In genomic region chr3:143786229-143787199, GRCh38 we compare ENCODE assay signal across 14 cellular contexts.
A peak's percentile ranks its signal among the peaks of the same experiment; 100 is the strongest.
DNase-seq lines count a peak whose midpoint lies in the region; ATAC-seq, FAIRE-seq and TF ChIP-seq lines count a peak whose summit lies in the region.
"Had no signal": no experiment of that assay in that cellular context is flagged by ENCODE, and none has a peak within 500 bp of the region (broad histone marks: within the 10 kb centered on the region; RNA-seq: fewer than 3 reads in every experiment).

No MANE protein-coding gene starts in this region.

- H3K27ac Mint-ChIP-seq in stimulated activated memory B cell treated with anti-CD40 and anti-IgM and Interleukin-4, amounts not matched to agents 10 μg/mL and 1 μg/mL and 100 μg/mL, for 72 hours: no peak overlapping the region
- H3K27ac Mint-ChIP-seq: activated naive CD8-positive, alpha-beta T cell treated with anti-CD3 and anti-CD28 coated beads for 36 hours had no signal

- H3K9me2 ChIP-seq in hepatocyte (replicated peaks; ENCODE audit: insufficient read depth): no peaks in the 10 kb centered on the region

- peak; percentile 41 for FAIRE-seq in H54 (lab: Jason Lieb, UNC)
- FAIRE-seq: K562 had no signal

- in situ Hi-C loops in astrocyte of the spinal cord (cut with HindIII; ENCODE audit: low sequenced_read_pairs): no loop called here

- no peak overlapping the region for H3K4me3 ChIP-seq in astrocyte of the spinal cord (ENCODE audit: low read depth, low read length)
- H3K4me3 ChIP-seq in hepatocyte: no peak overlapping the region
- H3K4me3 ChIP-seq: K562, pancreas had no signal

- H3K27ac ChIP-seq in hepatocyte: no peak overlapping the region
- H3K27ac ChIP-seq: pancreas had no signal

- no peaks in the 10 kb centered on the region for H3K27me3 Mint-ChIP-seq in stimulated activated memory B cell treated with anti-CD40 and anti-IgM and Interleukin-4, amounts not matched to agents 10 μg/mL and 1 μg/mL and 100 μg/mL, for 72 hours
- H3K27me3 Mint-ChIP-seq: activated naive CD8-positive, alpha-beta T cell treated with anti-CD3 and anti-CD28 coated beads for 36 hours had no signal

- H3K36me3 Mint-ChIP-seq in stimulated activated memory B cell treated with anti-CD40 and anti-IgM and Interleukin-4, amounts not matched to agents 10 μg/mL and 1 μg/mL and 100 μg/mL, for 72 hours: peaks cover 24% of the 10 kb centered on the region

- H2AFZ ChIP-seq in hepatocyte: no peak overlapping the region

- ATAC-seq in stimulated activated memory B cell treated with anti-CD40 and anti-IgM and Interleukin-4, amounts not matched to agents 10 μg/mL and 1 μg/mL and 100 μg/mL, for 72 hours: peak; percentile 74
- no peak for ATAC-seq in GM19455 (IDR thresholded peaks at IDR 0.05; ENCODE audit: unreplicated experiment)
- no peak for ATAC-seq in GM21717 (IDR thresholded peaks at IDR 0.05; ENCODE audit: unreplicated experiment)
- ATAC-seq: K562, PC-3 had no signal

- no peaks in the 10 kb centered on the region for H4K20me1 ChIP-seq in hepatocyte (ENCODE audit: insufficient read depth, poor library complexity, severe bottlenecking)

- no peak for TF ChIP-seq POLR2A in H54 (IDR thresholded peaks at IDR 0.05; ENCODE audit: low read depth, low read length)

- H3K79me2 ChIP-seq in hepatocyte: no peaks in the 10 kb centered on the region

- peaks cover 5% of the 10 kb centered on the region for H3K4me1 ChIP-seq in hepatocyte (ENCODE audit: insufficient read depth)
- H3K4me1 ChIP-seq: pancreas had no signal

- DNase-seq in H54 (ENCODE audit: insufficient read length, low spot score): no peak
- peak; percentile 40 for DNase-seq in astrocyte of the spinal cord (ENCODE audit: low read depth, low spot score)
- no peak for DNase-seq in hepatocyte (ENCODE audit: low spot score)
- no peak for DNase-seq in DMS53 (lab: John Stamatoyannopoulos, UW)
- DNase-seq in NCI-H1105 treated with DMSO at 0.1 percent for 48 hours (lab: John Stamatoyannopoulos, UW): no peak
- DNase-seq: activated CD4-positive, CD25-positive, alpha-beta regulatory T cell treated with anti-CD3 and anti-CD28 coated beads, Interleukin-2, amount 50 U/mL, for 72 hours; activated naive CD8-positive, alpha-beta T cell treated with anti-CD3 and anti-CD28 coated beads for 36 hours; DMS79 treated with DMSO at 0.1 percent for 48 hours; pancreas; PC-3 had no signal

- H3K9me3 ChIP-seq in hepatocyte (ENCODE audit: low read depth): no peaks in the 10 kb centered on the region
- H3K9me3 ChIP-seq: pancreas had no signal

- H3K4me1 Mint-ChIP-seq in stimulated activated memory B cell treated with anti-CD40 and anti-IgM and Interleukin-4, amounts not matched to agents 10 μg/mL and 1 μg/mL and 100 μg/mL, for 72 hours: peaks cover 27% of the 10 kb centered on the region

- no peaks in the 10 kb centered on the region for H3K27me3 ChIP-seq in hepatocyte
- H3K27me3 ChIP-seq: pancreas had no signal

- H3K9me3 Mint-ChIP-seq in stimulated activated memory B cell treated with anti-CD40 and anti-IgM and Interleukin-4, amounts not matched to agents 10 μg/mL and 1 μg/mL and 100 μg/mL, for 72 hours: peaks cover 8% of the 10 kb centered on the region

- 63% methylated on average over 9 of the region's 9 CpGs for WGBS in hepatocyte (ENCODE audit: low lambda C conversion rate, missing lambda C conversion rate)

- H3K4me3 Mint-ChIP-seq in stimulated activated memory B cell treated with anti-CD40 and anti-IgM and Interleukin-4, amounts not matched to agents 10 μg/mL and 1 μg/mL and 100 μg/mL, for 72 hours: no peak overlapping the region
- H3K4me3 Mint-ChIP-seq: activated naive CD8-positive, alpha-beta T cell treated with anti-CD3 and anti-CD28 coated beads for 36 hours had no signal

- TF ChIP-seq CTCF in astrocyte of the spinal cord (IDR thresholded peaks at IDR 0.05; ENCODE audit: low read depth, low read length): no peak
- TF ChIP-seq CTCF in hepatocyte (IDR thresholded peaks at IDR 0.05; ENCODE audit: poor library complexity): no peak

- no peaks in the 10 kb centered on the region for H3K36me3 ChIP-seq in hepatocyte (replicated peaks; ENCODE audit: insufficient read depth, low read depth)
- H3K36me3 ChIP-seq: pancreas had no signal

- H3K4me2 ChIP-seq in hepatocyte: peak overlapping the region; percentile 54
